1 cellular context compared by ENCODE assay signal in the genomic region with DNA sequence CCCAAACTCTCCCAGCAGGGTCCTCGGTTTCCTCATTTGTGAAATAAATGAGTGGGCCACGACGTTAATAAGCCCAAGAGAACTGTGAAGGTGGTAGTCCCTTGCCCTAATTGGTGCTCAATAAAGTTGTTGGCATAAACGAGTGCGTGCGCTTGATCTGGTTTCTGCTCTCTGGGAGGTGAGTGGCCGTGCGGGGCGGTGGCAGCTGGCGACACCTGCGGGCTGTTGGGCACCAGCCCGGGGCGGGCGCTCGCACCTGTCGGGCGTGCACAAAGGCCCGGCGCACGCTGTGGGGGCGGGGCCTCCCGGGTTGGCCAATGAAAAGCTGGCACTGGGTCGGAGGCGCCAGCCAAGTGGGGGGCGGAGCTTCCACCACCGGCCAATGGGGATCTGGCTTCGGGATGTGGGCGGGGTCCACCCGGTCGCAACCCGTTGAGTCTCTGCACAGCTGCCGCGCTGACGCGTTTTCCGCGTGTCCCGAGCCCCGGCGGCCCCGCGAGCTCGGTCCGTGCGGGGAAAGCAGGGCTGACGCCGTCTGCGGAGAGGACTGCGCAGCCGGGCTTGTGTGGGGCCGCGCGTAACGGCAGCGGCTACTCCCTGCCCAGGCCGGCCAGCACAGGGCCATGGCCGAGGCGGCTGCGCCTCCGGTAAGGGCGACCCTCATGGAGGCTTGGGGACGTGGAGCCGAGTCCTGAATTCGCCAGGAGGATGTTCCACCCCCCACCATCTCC.
TF ChIP-seq lines count a peak whose summit lies in the region.

No MANE protein-coding gene starts in this region.

TF ChIP-seq in GM12878, 131 proteins besides CTCF, POLR2A, EP300 and RAD21 (continued from another document):
- no peak for TF ChIP-seq CBX3 (IDR thresholded peaks at IDR 0.05; ENCODE audit: borderline replicate concordance, low read depth)
- TF ChIP-seq MXI1 (IDR thresholded peaks at IDR 0.05; ENCODE audit: low read depth, low read length): peak; percentile 36; the same call in 1 of the 2 replicates
- TF ChIP-seq, protein P1, sequence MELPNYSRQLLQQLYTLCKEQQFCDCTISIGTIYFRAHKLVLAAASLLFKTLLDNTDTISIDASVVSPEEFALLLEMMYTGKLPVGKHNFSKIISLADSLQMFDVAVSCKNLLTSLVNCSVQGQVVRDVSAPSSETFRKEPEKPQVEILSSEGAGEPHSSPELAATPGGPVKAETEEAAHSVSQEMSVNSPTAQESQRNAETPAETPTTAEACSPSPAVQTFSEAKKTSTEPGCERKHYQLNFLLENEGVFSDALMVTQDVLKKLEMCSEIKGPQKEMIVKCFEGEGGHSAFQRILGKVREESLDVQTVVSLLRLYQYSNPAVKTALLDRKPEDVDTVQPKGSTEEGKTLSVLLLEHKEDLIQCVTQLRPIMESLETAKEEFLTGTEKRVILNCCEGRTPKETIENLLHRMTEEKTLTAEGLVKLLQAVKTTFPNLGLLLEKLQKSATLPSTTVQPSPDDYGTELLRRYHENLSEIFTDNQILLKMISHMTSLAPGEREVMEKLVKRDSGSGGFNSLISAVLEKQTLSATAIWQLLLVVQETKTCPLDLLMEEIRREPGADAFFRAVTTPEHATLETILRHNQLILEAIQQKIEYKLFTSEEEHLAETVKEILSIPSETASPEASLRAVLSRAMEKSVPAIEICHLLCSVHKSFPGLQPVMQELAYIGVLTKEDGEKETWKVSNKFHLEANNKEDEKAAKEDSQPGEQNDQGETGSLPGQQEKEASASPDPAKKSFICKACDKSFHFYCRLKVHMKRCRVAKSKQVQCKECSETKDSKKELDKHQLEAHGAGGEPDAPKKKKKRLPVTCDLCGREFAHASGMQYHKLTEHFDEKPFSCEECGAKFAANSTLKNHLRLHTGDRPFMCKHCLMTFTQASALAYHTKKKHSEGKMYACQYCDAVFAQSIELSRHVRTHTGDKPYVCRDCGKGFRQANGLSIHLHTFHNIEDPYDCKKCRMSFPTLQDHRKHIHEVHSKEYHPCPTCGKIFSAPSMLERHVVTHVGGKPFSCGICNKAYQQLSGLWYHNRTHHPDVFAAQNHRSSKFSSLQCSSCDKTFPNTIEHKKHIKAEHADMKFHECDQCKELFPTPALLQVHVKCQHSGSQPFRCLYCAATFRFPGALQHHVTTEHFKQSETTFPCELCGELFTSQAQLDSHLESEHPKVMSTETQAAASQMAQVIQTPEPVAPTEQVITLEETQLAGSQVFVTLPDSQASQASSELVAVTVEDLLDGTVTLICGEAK (IDR thresholded peaks at IDR 0.05; ENCODE audit: borderline replicate concordance): peak; percentile 59
- no peak for TF ChIP-seq STAT1 (conservative IDR thresholded peaks at IDR 0.05)
- TF ChIP-seq PML (IDR thresholded peaks at IDR 0.05; ENCODE audit: low read length): no peak
- TF ChIP-seq TCF7 (IDR thresholded peaks at IDR 0.05; ENCODE audit: borderline replicate concordance): no peak
- TF ChIP-seq KLF5 (IDR thresholded peaks at IDR 0.05; ENCODE audit: partially characterized antibody): no peak
- peak; percentile 63; the same call in 1 of the 2 replicates for TF ChIP-seq LARP7 (IDR thresholded peaks at IDR 0.05)
